8 cellular contexts compared by ENCODE assay signal in genomic region chr1:150926094-150926741, GRCh38. TPM values are rescaled to one million over a fixed set of nuclear protein-coding genes. Genes with fewer than 3 reads are reported as not detected.
DNase-seq lines count a peak whose midpoint lies in the region; ATAC-seq and TF ChIP-seq lines count a peak whose summit lies in the region.

SETDB1 (plus strand) TSS chr1:150926363; CDS start chr1:150927715, 1,352 bp downstream.

- WGBS in ovary, 3 donors, result 0 to 1% (median 0%) methylated on average over 40 of the region's 40 CpGs
- WGBS in thyroid gland, 2 donors, result 0 to 1% methylated on average over 40 of the region's 40 CpGs

- TF ChIP-seq CTCF in GM12865 (IDR thresholded peaks at IDR 0.05; ENCODE audit: insufficient read depth, low read depth, low read length, missing control alignments) (peak; percentile 4), ovary (IDR thresholded peaks at IDR 0.05) (peak in 1 of 3 donors; percentile 8), thyroid gland (IDR thresholded peaks at IDR 0.05) (peak in 1 of 6 experiments; percentile 24)

- TF ChIP-seq POLR2A in ovary (IDR thresholded peaks at IDR 0.05), result no peak
- peak in 1 of 2 donors; percentile 59 for TF ChIP-seq POLR2A in thyroid gland (IDR thresholded peaks at IDR 0.05)

- H3K4me1 ChIP-seq in ovary (ENCODE audit: insufficient read depth) (no peaks in the 10 kb centered on the region), thyroid gland (peaks cover 6 to 16% of the 10 kb centered on the region in 2 donors)

- ATAC-seq in HG02759 (IDR thresholded peaks at IDR 0.05; ENCODE audit: unreplicated experiment) (peak; percentile 90), Right ventricle myocardium inferior (peak; percentile 99)

- intact Hi-C loops in Right ventricle myocardium inferior (cut with DNase I) (loop anchor here (5.0 to 10.0 kb wide), 3 partner anchors 46 to 91 kb away; partner anchors contain the start of genes ARNT and CERS2), ovary (cut with DNase I) (loop anchor here in 1 of 4 donors (10.0 kb wide), 1 partner anchor 49 kb away; the partner anchor contains the start of gene CERS2), thyroid gland (cut with DNase I) (no loop called here)

- DNase-seq in GM12865 (ENCODE audit: low read depth) (peak; percentile 99), NCI-H1417 (lab: John Stamatoyannopoulos, UW) (peak; percentile 98 to 100 (median 99)), SW 1271 (lab: John Stamatoyannopoulos, UW) (peak; percentile 84 to 96), Right ventricle myocardium inferior (ENCODE audit: missing footprints) (peak; percentile 97), ovary (peak; percentile 94 to 96 (median 95)), thyroid gland (peak; percentile 96)
- DNase-seq in activated naive CD8-positive, alpha-beta T cell treated with anti-CD3 and anti-CD28 coated beads, Interleukin-2, amount 50 U/mL, for 16 hours (ENCODE audit: low read depth, low spot score), result peak; percentile 84

- H3K27me3 ChIP-seq in ovary (no peaks in the 10 kb centered on the region), thyroid gland (no peaks in the 10 kb centered on the region)

- H3K36me3 ChIP-seq in ovary (no peaks in the 10 kb centered on the region), thyroid gland (peaks cover 25 to 38% of the 10 kb centered on the region in 2 donors)

- H3K4me3 ChIP-seq in GM12865 (ENCODE audit: low read depth, low read length) (peak within 1 kb of the TSS; percentile 90), ovary (peak within 1 kb of the TSS; percentile 76), thyroid gland (replicated peaks in 1 of 3) (peak within 1 kb of the TSS; percentile 51 to 100 (median 71))

- no peak for TF ChIP-seq EP300 in ovary (IDR thresholded peaks at IDR 0.05)

- H3K27ac ChIP-seq in ovary (peak within 1 kb of the TSS; percentile 38 to 44), thyroid gland (peak within 1 kb of the TSS; percentile 80 to 89 (median 81))

- H3K9me3 ChIP-seq in ovary (peaks cover 0 to 5% of the 10 kb centered on the region in 2 donors), thyroid gland (no peaks in the 10 kb centered on the region)

RNA-seq across cellular contexts. Expression of gene SETDB1, which starts in this region (rescaled TPM):
- total RNA-seq in Right ventricle myocardium inferior, result 16.2 TPM
- total RNA-seq in ovary, result 10 to 100 TPM; 21.9 to 49.4 (median 40.9) TPM
- polyA plus RNA-seq in ovary, result 10 to 100 TPM; 24.0 to 46.2 TPM
- 10 to 100 TPM; 35.4 to 59.9 (median 44.8) TPM for total RNA-seq in thyroid gland

Comparison
In these comparisons a context has a peak if more than half of its experiments do, and no peak if none do; other contexts are left out.
1. Peak in every context shown above with its lines: DNase-seq, ATAC-seq, H3K4me3 ChIP-seq and H3K27ac ChIP-seq.